Comparison of ENCODE assay signal across 25 cellular contexts in the genomic region with DNA sequence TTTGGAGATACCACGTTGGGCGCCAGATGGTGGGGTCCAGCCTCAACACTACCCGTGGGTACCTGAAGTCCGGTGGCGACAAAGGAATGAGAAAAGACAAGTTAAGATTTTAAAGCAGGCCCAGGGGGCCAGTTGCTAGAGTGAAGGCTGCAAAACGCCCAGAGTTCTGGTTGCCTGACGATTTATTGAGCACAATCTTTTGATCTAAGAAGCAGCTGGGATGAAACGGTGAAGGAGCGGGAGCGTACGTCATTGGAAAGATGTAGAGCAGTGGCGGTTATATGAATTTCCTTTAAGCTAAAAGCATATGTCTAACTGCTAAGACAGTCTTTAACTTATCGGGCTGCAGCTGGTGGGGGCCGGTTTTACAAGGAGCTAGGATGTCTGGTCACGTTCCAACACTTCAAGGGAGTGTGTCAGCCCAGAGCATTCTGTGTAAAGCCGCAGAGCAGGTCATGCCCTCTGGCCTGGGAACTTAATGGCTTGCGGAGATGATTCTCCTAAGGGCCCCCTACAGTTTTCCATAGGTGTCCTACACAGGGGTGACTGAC. TPM values are rescaled to one million over a fixed set of nuclear protein-coding genes. Genes with fewer than 3 reads are reported as not detected.
"Had no signal": no experiment of that assay in that cellular context is flagged by ENCODE, and none has a peak within 500 bp of the region (broad histone marks: within the 10 kb centered on the region; RNA-seq: fewer than 3 reads in every experiment).

No MANE protein-coding gene starts in this region.

- H3K36me3 ChIP-seq: breast epithelium, MG63 had no signal

- DNase-seq: activated CD4-positive, alpha-beta T cell treated with anti-CD3 and anti-CD28 coated beads for 4 hours; activated CD4-positive, alpha-beta T cell treated with anti-CD3 and anti-CD28 coated beads, Interleukin-2, amount 50 U/mL, for 4 hours; activated CD8-positive, alpha-beta memory T cell treated with anti-CD3 and anti-CD28 coated beads for 24 hours; activated effector memory CD4-positive, alpha-beta T cell treated with anti-CD3 and anti-CD28 coated beads, Interleukin-2, amount 50 U/mL, for 16 hours; activated naive CD4-positive, alpha-beta T cell treated with Interleukin-2 at 50 U/mL for 16 hours; activated T-cell treated with anti-CD3 and anti-CD28 coated beads, Interleukin-2, amount 50 U/mL, for 4 hours; aorta; caudate nucleus; MG63; MV-4-11; NCI-H1092 treated with DMSO at 0.1 percent for 48 hours; NCI-H1436; NCI-H1694 treated with DMSO at 0.1 percent for 48 hours; NCI-H2029 treated with DMSO at 0.1 percent for 48 hours; NCI-H345; NCI-H510A treated with DMSO at 0.1 percent for 48 hours; NCI-H69; PC-3; SHP77 treated with DMSO at 0.1 percent for 48 hours had no signal

- ATAC-seq: activated CD4-positive, CD25-positive, alpha-beta regulatory T cell treated with anti-CD3 and anti-CD28 coated beads, Interleukin-2, amount 50 U/mL, for 24 hours; activated T-cell treated with anti-CD3 and anti-CD28 coated beads, Interleukin-2, amount 50 U/mL, for 4 hours; PC-3 had no signal

- H3K9me3 Mint-ChIP-seq: activated T-cell treated with anti-CD3 and anti-CD28 coated beads, Interleukin-2, amount 50 U/mL, for 4 hours had no signal

- H3K27ac ChIP-seq: breast epithelium, coronary artery had no signal

- H3K4me3 ChIP-seq: breast epithelium, coronary artery, MG63 had no signal

- H3K4me3 Mint-ChIP-seq: activated T-cell treated with anti-CD3 and anti-CD28 coated beads, Interleukin-2, amount 50 U/mL, for 4 hours; T-helper 1 cell treated with Interleukin-12 subunit alpha and Interleukin-12 subunit beta and Interleukin-4 antibody, amounts not matched to agents 30 μg/mL and 1 μg/mL, for 36 hours had no signal

- H3K27ac Mint-ChIP-seq: T-helper 1 cell treated with Interleukin-12 subunit alpha and Interleukin-12 subunit beta and Interleukin-4 antibody, amounts not matched to agents 30 μg/mL and 1 μg/mL, for 36 hours had no signal

RNA-seq across cellular contexts. Expression of gene CLEC4M, which starts 38.1 kb away (rescaled TPM):
- total RNA-seq: activated T-cell treated with anti-CD3 and anti-CD28 coated beads, Interleukin-2, amount 50 U/mL, for 4 hours; aorta; chondrocyte; PC-3; SK-MEL-5 had no signal

RNA-seq across cellular contexts. Expression of gene CD209, which starts 53.8 kb away (rescaled TPM):
- total RNA-seq: activated T-cell treated with anti-CD3 and anti-CD28 coated beads, Interleukin-2, amount 50 U/mL, for 4 hours; chondrocyte; PC-3; SK-MEL-5 had no signal
